Comparison of ENCODE assay signal across 14 cellular contexts in genomic region chr11:85096939-85097338, GRCh38.
A peak's percentile ranks its signal among the peaks of the same experiment; 100 is the strongest.
DNase-seq lines count a peak whose midpoint lies in the region; ATAC-seq and TF ChIP-seq lines count a peak whose summit lies in the region.
"Had no signal": no experiment of that assay in that cellular context is flagged by ENCODE, and none has a peak within 500 bp of the region (broad histone marks: within the 10 kb centered on the region; RNA-seq: fewer than 3 reads in every experiment).

No MANE protein-coding gene starts in this region.

- H3K4me3 Mint-ChIP-seq in naive B cell, result peak overlapping the region in 5 of 8 donors; percentile 1 to 89 (median 23)
- H3K4me3 Mint-ChIP-seq: activated naive CD8-positive, alpha-beta T cell treated with anti-CD3 and anti-CD28 coated beads for 36 hours; CD8-positive, alpha-beta T cell had no signal

- 78 to 80% methylated on average over 6 of the region's 6 CpGs for WGBS in GM23248 (ENCODE audit: low coverage in 1 of 2, low lambda C conversion rate in 2 of 2, missing lambda C conversion rate in 2 of 2), 2 experiments

- H3F3A ChIP-seq in Loucy (ENCODE audit: low read depth), result no peaks in the 10 kb centered on the region
- H3F3A ChIP-seq in GM23248 (ENCODE audit: insufficient read depth), result no peaks in the 10 kb centered on the region

- no peaks in the 10 kb centered on the region for H4K20me1 ChIP-seq in Loucy (ENCODE audit: insufficient read depth, low read length, poor library complexity, severe bottlenecking)
- H4K20me1 ChIP-seq in GM23248 (ENCODE audit: insufficient read depth), result no peaks in the 10 kb centered on the region

- H3K9me3 ChIP-seq in Loucy (ENCODE audit: insufficient read depth, low read depth, low read length) (no peaks in the 10 kb centered on the region), GM23248 (ENCODE audit: low read depth) (no peaks in the 10 kb centered on the region)
- H3K9me3 ChIP-seq: thyroid gland had no signal

- H3K4me1 ChIP-seq in Loucy (ENCODE audit: insufficient read depth, low read length, poor library complexity, severe bottlenecking) (peaks cover 9% of the 10 kb centered on the region), GM23248 (ENCODE audit: insufficient read depth) (no peaks in the 10 kb centered on the region)
- H3K4me1 ChIP-seq: spleen had no signal

- peak overlapping the region; percentile 20 for H3K4me2 ChIP-seq in Loucy (ENCODE audit: low read depth, low read length, poor library complexity, severe bottlenecking)
- H3K4me2 ChIP-seq in GM23248 (ENCODE audit: unreplicated experiment), result no peak overlapping the region

- H3K79me2 ChIP-seq in Loucy (ENCODE audit: insufficient read depth, low read length) (no peaks in the 10 kb centered on the region), GM23248 (ENCODE audit: insufficient read depth) (no peaks in the 10 kb centered on the region)

- in situ Hi-C loops in GM23248 (cut with MboI), result no loop called here

- peaks cover 0 to 26% (median 5%) of the 10 kb centered on the region in 3 donors for H3K4me1 Mint-ChIP-seq in naive B cell

- no peak overlapping the region for H3K27ac ChIP-seq in GM23248
- H3K27ac ChIP-seq: spleen, thyroid gland had no signal

- H3K36me3 ChIP-seq in Loucy (ENCODE audit: insufficient read depth, low read length) (no peaks in the 10 kb centered on the region), GM23248 (ENCODE audit: low read depth) (no peaks in the 10 kb centered on the region)
- H3K36me3 ChIP-seq: spleen, thyroid gland had no signal

- peak overlapping the region; percentile 25 to 80 (median 49) for H3K27ac Mint-ChIP-seq in naive B cell
- H3K27ac Mint-ChIP-seq: activated naive CD8-positive, alpha-beta T cell treated with anti-CD3 and anti-CD28 coated beads for 36 hours; CD8-positive, alpha-beta T cell had no signal

- TF ChIP-seq CTCF in Loucy (conservative IDR thresholded peaks at IDR 0.05; ENCODE audit: low read length), result no peak

- peaks cover 0 to 8% of the 10 kb centered on the region in 2 donors for H3K36me3 Mint-ChIP-seq in naive B cell
- H3K36me3 Mint-ChIP-seq: activated naive CD8-positive, alpha-beta T cell treated with anti-CD3 and anti-CD28 coated beads for 36 hours; CD8-positive, alpha-beta T cell had no signal

- H3K9me2 ChIP-seq in Loucy (replicated peaks; ENCODE audit: low read depth, low read length) (no peaks in the 10 kb centered on the region), GM23248 (ENCODE audit: insufficient read depth) (no peaks in the 10 kb centered on the region)

- intact Hi-C loops in posterior vena cava (cut with DNase I), result no loop called here

- no peaks in the 10 kb centered on the region for H3K27me3 ChIP-seq in Loucy (ENCODE audit: insufficient read depth, low read length, poor library complexity, severe bottlenecking)
- no peaks in the 10 kb centered on the region for H3K27me3 ChIP-seq in GM23248 (replicated peaks; ENCODE audit: insufficient read depth)
- H3K27me3 ChIP-seq: spleen, thyroid gland had no signal

- H2AFZ ChIP-seq in Loucy (ENCODE audit: low read length), result no peak overlapping the region
- H2AFZ ChIP-seq in GM23248, result no peak overlapping the region

- peak; percentile 74 for ATAC-seq in GM19043 (IDR thresholded peaks at IDR 0.05; ENCODE audit: low read depth, unreplicated experiment)
- ATAC-seq in HG02642 (IDR thresholded peaks at IDR 0.05; ENCODE audit: poor library complexity, unreplicated experiment), result peak; percentile 61
- peak; percentile 32 to 40 for ATAC-seq in naive B cell (ENCODE audit: low read depth in 2 of 2)
- ATAC-seq: CD8-positive, alpha-beta T cell had no signal

- H3K9ac ChIP-seq in Loucy (ENCODE audit: low read depth, low read length, poor library complexity, severe bottlenecking), result no peak overlapping the region
- no peak overlapping the region for H3K9ac ChIP-seq in GM23248

- peaks cover 5 to 30% (median 11%) of the 10 kb centered on the region in 7 donors for H3K9me3 Mint-ChIP-seq in naive B cell

- no peaks in the 10 kb centered on the region for H3K27me3 Mint-ChIP-seq in naive B cell
- H3K27me3 Mint-ChIP-seq: activated naive CD8-positive, alpha-beta T cell treated with anti-CD3 and anti-CD28 coated beads for 36 hours had no signal

- DNase-seq in naive B cell (no peak), dedifferentiated amniotic fluid mesenchymal stem cell (ENCODE audit: extremely low spot score) (no peak), amniotic stem cell (lab: John Stamatoyannopoulos, UW) (no peak), posterior vena cava (ENCODE audit: low spot score) (no peak), GM23248 (no peak)
- DNase-seq: activated naive CD8-positive, alpha-beta T cell treated with anti-CD3 and anti-CD28 coated beads for 36 hours; CD8-positive, alpha-beta T cell; NCI-H1092; NCI-H446 treated with DMSO at 0.1 percent for 48 hours; thyroid gland had no signal

- H3K4me3 ChIP-seq in Loucy (ENCODE audit: low read length, poor library complexity, severe bottlenecking), result peak overlapping the region; percentile 19
- no peak overlapping the region for H3K4me3 ChIP-seq in GM23248
- H3K4me3 ChIP-seq: spleen, thyroid gland had no signal
